In genomic region chr4:159577241-159577640, GRCh38 we compare ENCODE assay signal across 13 cellular contexts.
DNase-seq lines count a peak whose midpoint lies in the region; ATAC-seq and TF ChIP-seq lines count a peak whose summit lies in the region.
"Had no signal": no experiment of that assay in that cellular context is flagged by ENCODE, and none has a peak within 500 bp of the region (broad histone marks: within the 10 kb centered on the region; RNA-seq: fewer than 3 reads in every experiment).

No MANE protein-coding gene starts in this region.

- TF ChIP-seq RAD21 in Ishikawa (IDR thresholded peaks at IDR 0.05; ENCODE audit: low read depth) = no peak

- ATAC-seq in HG02938 (IDR thresholded peaks at IDR 0.05; ENCODE audit: unreplicated experiment) (no peak), GM18861 (IDR thresholded peaks at IDR 0.05; ENCODE audit: unreplicated experiment) (no peak)
- ATAC-seq: GM23338 had no signal

- no peaks in the 10 kb centered on the region for H3K27me3 ChIP-seq in BLaER1

- H3K4me3 ChIP-seq in BLaER1 = no peak overlapping the region
- H3K4me3 ChIP-seq: GM23338 had no signal

- no peaks in the 10 kb centered on the region for H4K20me1 ChIP-seq in BLaER1

- H3K4me1 ChIP-seq in BLaER1 = peaks cover 14% of the 10 kb centered on the region
- H3K4me1 ChIP-seq: Caco-2 had no signal

- H3K27ac ChIP-seq in BLaER1 = no peak overlapping the region
- H3K27ac ChIP-seq: HL-60 had no signal

- no peak overlapping the region for H3K9ac ChIP-seq in BLaER1

- peak; percentile 34 for DNase-seq in astrocyte of the hippocampus (ENCODE audit: low read depth, low spot score)
- DNase-seq in smooth muscle cell of the brain vasculature (ENCODE audit: low read depth, low spot score) = peak; percentile 23
- DNase-seq: C1 segment of cervical spinal cord; Caco-2; CD4-positive, CD25-positive, alpha-beta regulatory T cell; CD8-positive, alpha-beta memory T cell; HCEC 1CT had no signal

- H3K4me2 ChIP-seq in BLaER1 = 0 out of 2 replicates have a peak overlapping the region, but pooled peaks have one; percentile 16
- H3K4me2 ChIP-seq: GM23338 had no signal

- peak; percentile 93 for TF ChIP-seq EP300 in Ishikawa (IDR thresholded peaks at IDR 0.05; ENCODE audit: borderline replicate concordance)

- H3K36me3 ChIP-seq in BLaER1 = no peaks in the 10 kb centered on the region

- H3K9me3 ChIP-seq in BLaER1 = peaks cover 6% of the 10 kb centered on the region; the same call in 1 of the 2 replicates
- H3K9me3 ChIP-seq: Caco-2 had no signal

TF ChIP-seq in Ishikawa, 13 proteins besides CTCF, POLR2A, EP300 and RAD21:
- TF ChIP-seq ZBTB7A (IDR thresholded peaks at IDR 0.05; ENCODE audit: low read depth) (no peak), USF1 (IDR thresholded peaks at IDR 0.05) (no peak), TAF1 (IDR thresholded peaks at IDR 0.05; ENCODE audit: low read depth) (no peak), EGR1 (IDR thresholded peaks at IDR 0.05) (no peak), CREB1 (IDR thresholded peaks at IDR 0.05; ENCODE audit: low read depth) (no peak), YY1 (IDR thresholded peaks at IDR 0.05; ENCODE audit: low read depth) (no peak), TCF12 (IDR thresholded peaks at IDR 0.05; ENCODE audit: low read depth) (peak; percentile 91), CEBPB (IDR thresholded peaks at IDR 0.05) (peak; percentile 53; the same call in 1 of the 2 replicates), NFIC (IDR thresholded peaks at IDR 0.05) (peak; percentile 93), TEAD4 (IDR thresholded peaks at IDR 0.05) (peak; percentile 76), FOXM1 (IDR thresholded peaks at IDR 0.05; ENCODE audit: borderline replicate concordance, low read depth) (peak; percentile 92; the same call in 1 of the 2 replicates)
- TF ChIP-seq, protein P1, sequence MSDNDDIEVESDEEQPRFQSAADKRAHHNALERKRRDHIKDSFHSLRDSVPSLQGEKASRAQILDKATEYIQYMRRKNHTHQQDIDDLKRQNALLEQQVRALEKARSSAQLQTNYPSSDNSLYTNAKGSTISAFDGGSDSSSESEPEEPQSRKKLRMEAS (IDR thresholded peaks at IDR 0.05) = no peak; the same call in 1 of the 2 replicates
- TF ChIP-seq, protein P2, sequence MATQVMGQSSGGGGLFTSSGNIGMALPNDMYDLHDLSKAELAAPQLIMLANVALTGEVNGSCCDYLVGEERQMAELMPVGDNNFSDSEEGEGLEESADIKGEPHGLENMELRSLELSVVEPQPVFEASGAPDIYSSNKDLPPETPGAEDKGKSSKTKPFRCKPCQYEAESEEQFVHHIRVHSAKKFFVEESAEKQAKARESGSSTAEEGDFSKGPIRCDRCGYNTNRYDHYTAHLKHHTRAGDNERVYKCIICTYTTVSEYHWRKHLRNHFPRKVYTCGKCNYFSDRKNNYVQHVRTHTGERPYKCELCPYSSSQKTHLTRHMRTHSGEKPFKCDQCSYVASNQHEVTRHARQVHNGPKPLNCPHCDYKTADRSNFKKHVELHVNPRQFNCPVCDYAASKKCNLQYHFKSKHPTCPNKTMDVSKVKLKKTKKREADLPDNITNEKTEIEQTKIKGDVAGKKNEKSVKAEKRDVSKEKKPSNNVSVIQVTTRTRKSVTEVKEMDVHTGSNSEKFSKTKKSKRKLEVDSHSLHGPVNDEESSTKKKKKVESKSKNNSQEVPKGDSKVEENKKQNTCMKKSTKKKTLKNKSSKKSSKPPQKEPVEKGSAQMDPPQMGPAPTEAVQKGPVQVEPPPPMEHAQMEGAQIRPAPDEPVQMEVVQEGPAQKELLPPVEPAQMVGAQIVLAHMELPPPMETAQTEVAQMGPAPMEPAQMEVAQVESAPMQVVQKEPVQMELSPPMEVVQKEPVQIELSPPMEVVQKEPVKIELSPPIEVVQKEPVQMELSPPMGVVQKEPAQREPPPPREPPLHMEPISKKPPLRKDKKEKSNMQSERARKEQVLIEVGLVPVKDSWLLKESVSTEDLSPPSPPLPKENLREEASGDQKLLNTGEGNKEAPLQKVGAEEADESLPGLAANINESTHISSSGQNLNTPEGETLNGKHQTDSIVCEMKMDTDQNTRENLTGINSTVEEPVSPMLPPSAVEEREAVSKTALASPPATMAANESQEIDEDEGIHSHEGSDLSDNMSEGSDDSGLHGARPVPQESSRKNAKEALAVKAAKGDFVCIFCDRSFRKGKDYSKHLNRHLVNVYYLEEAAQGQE (IDR thresholded peaks at IDR 0.05; ENCODE audit: low read depth) = no peak
